9 cellular contexts compared by ENCODE assay signal in the genomic region with DNA sequence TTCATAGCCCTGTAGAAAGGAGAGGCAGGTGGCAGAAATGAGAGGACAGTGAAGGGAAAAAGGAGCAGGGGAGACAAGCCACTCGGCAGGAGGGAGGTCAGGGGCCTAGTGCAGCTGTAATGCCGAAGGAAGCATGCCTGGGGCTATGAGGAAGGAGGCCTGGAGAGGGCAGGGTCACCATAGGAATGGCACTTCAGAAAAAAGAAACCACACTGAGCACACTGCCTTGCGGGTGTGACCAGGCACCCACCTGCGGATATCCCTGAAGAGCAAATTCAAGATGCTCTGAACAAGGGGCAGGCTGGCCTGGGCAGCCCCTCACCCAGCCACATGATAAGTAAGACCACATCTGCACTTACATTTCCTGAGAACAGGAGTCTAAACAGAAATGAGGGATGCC.
DNase-seq lines count a peak whose midpoint lies in the region; ATAC-seq and TF ChIP-seq lines count a peak whose summit lies in the region.
"Had no signal": no experiment of that assay in that cellular context is flagged by ENCODE, and none has a peak within 500 bp of the region (broad histone marks: within the 10 kb centered on the region; RNA-seq: fewer than 3 reads in every experiment).

No MANE protein-coding gene starts in this region.

- intact Hi-C loops in mucosa of descending colon (cut with DNase I, micrococcal nuclease) = no loop called here

- H3K27me3 Mint-ChIP-seq in brain = peaks cover 3% of the 10 kb centered on the region

- no peaks in the 10 kb centered on the region for H3K4me1 ChIP-seq in mucosa of descending colon (ENCODE audit: low read depth)

- no peak overlapping the region for H3K4me3 Mint-ChIP-seq in brain

- no peaks in the 10 kb centered on the region for H3K9me3 Mint-ChIP-seq in brain

- CTCF ChIA-PET in BJ (lab: Yijun Ruan, JAX) = interaction anchor here (0.9 to 1.5 kb wide), 2 partner anchors 14 to 120 kb away, joined by 3 to 4 read pairs; no protein-coding TSS in a partner anchor

- no peaks in the 10 kb centered on the region for H3K4me1 Mint-ChIP-seq in brain

- DNase-seq in BJ (ENCODE audit: low read depth) (no peak), HuH-7 (ENCODE audit: low spot score) (peak; percentile 48), mucosa of descending colon (peak in 2 of 3 donors; percentile 39 to 40), omental fat pad (ENCODE audit: low spot score) (no peak), SIG-M5 (lab: John Stamatoyannopoulos, UW) (no peak)
- DNase-seq: stimulated activated CD4-positive, alpha-beta T cell treated with anti-CD3 and anti-CD28 coated beads, Interleukin-4, amount 100 ng/mL, for 24 hours had no signal

- ATAC-seq in mucosa of descending colon = peak; percentile 44
- ATAC-seq in omental fat pad (ENCODE audit: low FRiP score) = no peak
- ATAC-seq in GM19324 (IDR thresholded peaks at IDR 0.05; ENCODE audit: low FRiP score, unreplicated experiment) = no peak
- ATAC-seq in GM18861 (IDR thresholded peaks at IDR 0.05; ENCODE audit: unreplicated experiment) = no peak

- H3K27me3 ChIP-seq in BJ (ENCODE audit: control insufficient read depth, insufficient read depth, low read length) = no peaks in the 10 kb centered on the region

- H3K27ac Mint-ChIP-seq in brain = no peak overlapping the region

- H3K36me3 ChIP-seq in BJ (ENCODE audit: control insufficient read depth, insufficient read depth, low read length) (peaks cover 24% of the 10 kb centered on the region), mucosa of descending colon (ENCODE audit: low read depth) (no peaks in the 10 kb centered on the region)

- POLR2A ChIA-PET in BJ (lab: Charles Lee) = no interaction called here

- H3K36me3 Mint-ChIP-seq in brain = peaks cover 55% of the 10 kb centered on the region

- H3K4me3 ChIP-seq in BJ (ENCODE audit: low read depth, low read length) (no peak overlapping the region), mucosa of descending colon (no peak overlapping the region)

- H3K9me3 ChIP-seq in mucosa of descending colon = no peaks in the 10 kb centered on the region

- TF ChIP-seq CTCF in BJ (IDR thresholded peaks at IDR 0.05; ENCODE audit: insufficient read depth, low read depth, low read length) (peak; percentile 21; the same call in 1 of the 2 replicates), brain (conservative IDR thresholded peaks at IDR 0.05) (peak; percentile 24 to 43), mucosa of descending colon (IDR thresholded peaks at IDR 0.05) (no peak), omental fat pad (IDR thresholded peaks at IDR 0.05) (no peak)

Comparison
In these comparisons a context has a peak if more than half of its experiments do, and no peak if none do; other contexts are left out.
1. DNase-seq: peak in HuH-7 (single experiment) and mucosa of descending colon (2 of 3); none in BJ (single experiment), omental fat pad (single experiment) and SIG-M5 (single experiment).
2. CTCF ChIP-seq: peak in BJ (single experiment) and brain (2 of 2); none in mucosa of descending colon (single experiment) and omental fat pad (0 of 3).